Comparison of ENCODE assay signal across 1 cellular context in the genomic region with DNA sequence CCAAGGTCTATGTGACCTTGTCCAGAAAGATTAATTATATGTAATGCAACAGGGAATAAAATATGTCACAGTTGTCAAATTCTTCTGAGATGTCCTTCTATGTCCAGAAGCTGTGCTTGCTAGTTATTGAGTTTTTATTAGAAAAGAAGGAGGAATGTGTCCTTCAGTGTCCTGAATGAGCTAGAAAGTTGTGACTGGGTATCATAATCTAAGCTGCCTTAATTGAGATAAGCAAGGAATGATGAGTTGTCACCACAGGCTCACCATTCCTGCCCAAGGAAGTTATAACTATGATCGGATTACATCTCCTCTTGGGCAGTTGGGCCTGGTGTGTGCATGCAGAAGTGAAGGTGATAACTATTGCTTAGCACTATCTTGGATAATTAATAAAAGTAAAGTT.
TF ChIP-seq lines count a peak whose summit lies in the region.

No MANE protein-coding gene starts in this region.

TF ChIP-seq in endothelial cell of umbilical vein, 7 proteins besides CTCF, POLR2A, EP300 and RAD21 (continued from another document):
- TF ChIP-seq JUN (IDR thresholded peaks at IDR 0.05; ENCODE audit: borderline replicate concordance, insufficient read depth, insufficient read length, low read depth) = no peak
- TF ChIP-seq POLR2AphosphoS5 (IDR thresholded peaks at IDR 0.05; ENCODE audit: insufficient read depth, low read depth, low read length) = no peak
